ENCODE assay signal across 11 cellular contexts in the genomic region with DNA sequence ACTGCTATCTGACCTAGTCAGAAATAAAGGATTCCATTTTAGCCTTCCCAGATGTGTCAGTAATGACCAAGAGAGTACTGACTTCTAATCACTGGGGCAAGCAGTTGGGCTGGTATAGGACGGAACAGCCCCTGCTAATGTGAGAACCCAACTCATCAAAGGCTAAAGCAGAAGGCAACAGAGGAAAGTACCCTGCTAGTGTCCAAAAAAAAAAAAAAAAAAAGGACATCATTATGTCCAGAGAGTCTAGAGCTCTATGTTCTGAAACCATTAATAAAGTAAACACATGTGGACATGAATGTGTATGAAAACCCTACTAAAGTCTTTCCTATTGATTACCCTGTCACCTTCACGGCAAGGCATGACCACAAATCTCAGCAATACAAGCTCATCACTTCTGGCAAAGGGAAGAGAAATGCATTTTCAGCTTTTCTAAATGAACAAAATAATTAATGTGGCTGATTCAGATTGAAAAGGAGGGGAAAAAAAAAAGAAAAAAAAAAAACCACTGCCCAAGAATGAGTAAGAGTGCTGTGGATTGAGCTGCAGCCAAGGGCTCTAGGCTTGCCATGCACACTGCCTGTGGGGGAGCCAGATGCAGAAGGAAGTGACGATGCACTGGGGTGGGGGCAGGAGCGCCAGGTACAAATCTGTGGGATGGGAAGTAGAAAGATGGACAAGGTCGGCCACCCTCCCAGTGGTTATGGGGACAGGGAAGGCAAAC.
DNase-seq lines count a peak whose midpoint lies in the region; TF ChIP-seq lines count a peak whose summit lies in the region.
"Had no signal": no experiment of that assay in that cellular context is flagged by ENCODE, and none has a peak within 500 bp of the region (broad histone marks: within the 10 kb centered on the region; RNA-seq: fewer than 3 reads in every experiment).

No MANE protein-coding gene starts in this region.

- CTCF ChIA-PET in A673 (lab: Charles Lee) = no interaction called here
- CTCF ChIA-PET in SK-N-SH (lab: Yijun Ruan, JAX) = interaction anchor here (0.9 to 3.5 kb wide), 6 partner anchors 11 to 200 kb away, joined by 3 to 26 read pairs (median 6); no protein-coding TSS in a partner anchor

- H3K27me3 Mint-ChIP-seq in endodermal cell (ENCODE audit: insufficient read depth) = no peaks in the 10 kb centered on the region
- H3K27me3 Mint-ChIP-seq in osteocyte (ENCODE audit: unreplicated experiment) = no peaks in the 10 kb centered on the region

- no peaks in the 10 kb centered on the region for H3K9me2 ChIP-seq in SK-N-SH

- H3K9ac ChIP-seq in SK-N-SH (no peak overlapping the region), endodermal cell (ENCODE audit: extremely low read depth, low read length, poor library complexity, severe bottlenecking) (no peak overlapping the region)

- no peak for DNase-seq in A673 (ENCODE audit: low spot score)
- DNase-seq in EH (ENCODE audit: low read depth) = peak; percentile 54
- DNase-seq in SK-N-SH = no peak
- peak; percentile 36 for DNase-seq in endodermal cell
- no peak for DNase-seq in stimulated activated CD4-positive, alpha-beta T cell treated with anti-CD3 and anti-CD28 coated beads, Interleukin-4, amount 100 ng/mL, for 1 hour
- DNase-seq in NCI-H510A (lab: John Stamatoyannopoulos, UW) = no peak
- no peak for DNase-seq in osteocyte (ENCODE audit: extremely low spot score, unreplicated experiment)
- no peak for DNase-seq in NCI-H128 (lab: John Stamatoyannopoulos, UW; ENCODE audit: unreplicated experiment)
- DNase-seq: NCI-H446 treated with DMSO at 0.1 percent for 48 hours, SW 1271 had no signal

- peaks cover 10% of the 10 kb centered on the region for H3F3A ChIP-seq in SK-N-SH (replicated peaks; ENCODE audit: insufficient read depth)

- H3K4me1 ChIP-seq in A673 (ENCODE audit: insufficient read depth, low read length, poor library complexity, severe bottlenecking) = peaks cover 3% of the 10 kb centered on the region
- peaks cover 0 to 13% of the 10 kb centered on the region in 2 experiments; a peak in 1 of 4 replicates for H3K4me1 ChIP-seq in SK-N-SH (ENCODE audit: control insufficient read depth in 1 of 2, insufficient read depth in 2 of 2, low read depth in 1 of 2, low read length in 1 of 2)
- H3K4me1 ChIP-seq in endodermal cell (ENCODE audit: control insufficient read depth, insufficient read depth, low read length) = no peaks in the 10 kb centered on the region

- H3K27me3 ChIP-seq in A673 (replicated peaks; ENCODE audit: insufficient read depth, low read depth, low read length, poor library complexity) = no peaks in the 10 kb centered on the region
- no peaks in the 10 kb centered on the region for H3K27me3 ChIP-seq in SK-N-SH (ENCODE audit: insufficient read depth)
- no peaks in the 10 kb centered on the region for H3K27me3 ChIP-seq in endodermal cell (ENCODE audit: control insufficient read depth, insufficient read depth, low read length, poor library complexity, severe bottlenecking)

- no peak for TF ChIP-seq EP300 in SK-N-SH (IDR thresholded peaks at IDR 0.05; ENCODE audit: borderline replicate concordance in 1 of 2, low read depth in 1 of 2, low read length in 1 of 2)

- POLR2A ChIA-PET in A673 (lab: Charles Lee; ENCODE audit: low non-redundant PET) = interaction anchor here (0.6 to 0.7 kb wide), 2 partner anchors 24 to 377 kb away, joined by 13 to 18 read pairs; a partner anchor contains a TSS
- POLR2A ChIA-PET in SK-N-SH (lab: Yijun Ruan, JAX) = no interaction called here

- H3K9me3 ChIP-seq in A673 (ENCODE audit: low read depth, low read length, poor library complexity, severe bottlenecking) = no peaks in the 10 kb centered on the region
- no peaks in the 10 kb centered on the region for H3K9me3 ChIP-seq in SK-N-SH
- H3K9me3 ChIP-seq in endodermal cell (ENCODE audit: control insufficient read depth, low read length) = no peaks in the 10 kb centered on the region

- no peak overlapping the region for H3K27ac Mint-ChIP-seq in endodermal cell
- H3K27ac Mint-ChIP-seq in osteocyte (ENCODE audit: unreplicated experiment) = no peak overlapping the region

- TF ChIP-seq RAD21 in SK-N-SH (IDR thresholded peaks at IDR 0.05; ENCODE audit: low read length) = no peak

- no peak overlapping the region for H3K4me2 ChIP-seq in SK-N-SH

- no peak overlapping the region for H3K4me3 ChIP-seq in A673 (ENCODE audit: low read depth, low read length, poor library complexity, severe bottlenecking)
- no peak overlapping the region for H3K4me3 ChIP-seq in SK-N-SH (ENCODE audit: low read depth in 2 of 2, low read length in 1 of 2)
- H3K4me3 ChIP-seq in endodermal cell (ENCODE audit: low read length) = no peak overlapping the region
- H3K4me3 ChIP-seq: K562 had no signal

- intact Hi-C loops in A673 (cut with micrococcal nuclease; ENCODE audit: unreplicated experiment) = no loop called here

- H3K27ac ChIP-seq in A673 (ENCODE audit: low read depth, low read length, poor library complexity, severe bottlenecking) (peak overlapping the region; percentile 22), SK-N-SH (ENCODE audit: low read depth in 2 of 2, low read length in 1 of 2) (peak overlapping the region in 1 of 2 experiments; percentile 6; a peak in 1 of 4 replicates), endodermal cell (ENCODE audit: low read depth, low read length) (no peak overlapping the region)

- H3K4me1 Mint-ChIP-seq in endodermal cell = no peaks in the 10 kb centered on the region
- H3K4me1 Mint-ChIP-seq in osteocyte (ENCODE audit: unreplicated experiment) = peaks cover 12% of the 10 kb centered on the region

- no peak overlapping the region for H2AFZ ChIP-seq in SK-N-SH (ENCODE audit: low read depth)

- H3K4me3 Mint-ChIP-seq in endodermal cell (no peak overlapping the region), osteocyte (ENCODE audit: unreplicated experiment) (no peak overlapping the region)

- no peaks in the 10 kb centered on the region for H4K20me1 ChIP-seq in SK-N-SH (ENCODE audit: insufficient read depth)

- H3K36me3 ChIP-seq in A673 (ENCODE audit: insufficient read depth, low read length, poor library complexity, severe bottlenecking) = peaks cover 16% of the 10 kb centered on the region
- peaks cover 27 to 69% of the 10 kb centered on the region in 2 experiments for H3K36me3 ChIP-seq in SK-N-SH (replicated peaks in 1 of 2; ENCODE audit: control insufficient read depth in 1 of 2, insufficient read depth in 2 of 2, low read length in 1 of 2)
- H3K36me3 ChIP-seq in endodermal cell (ENCODE audit: control insufficient read depth, insufficient read depth, low read length) = peaks cover 74% of the 10 kb centered on the region

- H3K79me2 ChIP-seq in SK-N-SH (ENCODE audit: insufficient read depth) = no peaks in the 10 kb centered on the region

- 79% methylated on average over 5 of the region's 5 CpGs for WGBS in SK-N-SH (ENCODE audit: low lambda C conversion rate)
- WGBS in endodermal cell (ENCODE audit: insufficient coverage in 1 of 2, insufficient read length in 1 of 2), 2 experiments = 90% methylated on average over 4 of the region's 5 CpGs; no CpG with 5 or more reads in 1 of the 2 experiments

- no peak for TF ChIP-seq CTCF in A673 (conservative IDR thresholded peaks at IDR 0.05; ENCODE audit: low read depth, low read length)
- TF ChIP-seq CTCF in SK-N-SH (IDR thresholded peaks at IDR 0.05) = no peak
- no peak for TF ChIP-seq CTCF in endodermal cell (conservative IDR thresholded peaks at IDR 0.05)
- TF ChIP-seq CTCF in osteocyte (IDR thresholded peaks at IDR 0.05) = no peak

- H3K36me3 Mint-ChIP-seq in endodermal cell (ENCODE audit: low read depth) (peaks cover 32% of the 10 kb centered on the region), osteocyte (ENCODE audit: unreplicated experiment) (peaks cover 81% of the 10 kb centered on the region)

- H3K9me3 Mint-ChIP-seq in endodermal cell (no peaks in the 10 kb centered on the region), osteocyte (ENCODE audit: unreplicated experiment) (no peaks in the 10 kb centered on the region)

- BruUV-seq in A673 (replicated peaks; lab: Mats Ljungman, UMichigan) = no TSS peak

TF ChIP-seq in SK-N-SH, 30 proteins besides CTCF, POLR2A, EP300 and RAD21:
- TF ChIP-seq SMC3 (IDR thresholded peaks at IDR 0.05; ENCODE audit: low read depth, low read length) (no peak), TCF12 (IDR thresholded peaks at IDR 0.05) (no peak), NFIC (IDR thresholded peaks at IDR 0.05; ENCODE audit: borderline replicate concordance) (peak; percentile 34; the same call in 1 of the 2 replicates), FOSL2 (IDR thresholded peaks at IDR 0.05; ENCODE audit: borderline replicate concordance, low read depth) (peak; percentile 22; the same call in 1 of the 2 replicates), GABPA (IDR thresholded peaks at IDR 0.05; ENCODE audit: low read depth) (peak; percentile 22; the same call in 1 of the 2 replicates), EZH2phosphoT487 (IDR thresholded peaks at IDR 0.05; ENCODE audit: borderline replicate concordance, low read depth) (no peak)

Comparison
In these comparisons a context has a peak if more than half of its experiments do, and no peak if none do; other contexts are left out.
1. DNase-seq: peak in EH (single experiment) and endodermal cell (single experiment); none in A673 (single experiment), SK-N-SH (single experiment), stimulated activated CD4-positive, alpha-beta T cell treated with anti-CD3 and anti-CD28 coated beads, Interleukin-4, amount 100 ng/mL, for 1 hour (single experiment), NCI-H510A (single experiment), osteocyte (single experiment) and NCI-H128 (single experiment).